ENCODE assay signal across 20 cellular contexts in the genomic region with DNA sequence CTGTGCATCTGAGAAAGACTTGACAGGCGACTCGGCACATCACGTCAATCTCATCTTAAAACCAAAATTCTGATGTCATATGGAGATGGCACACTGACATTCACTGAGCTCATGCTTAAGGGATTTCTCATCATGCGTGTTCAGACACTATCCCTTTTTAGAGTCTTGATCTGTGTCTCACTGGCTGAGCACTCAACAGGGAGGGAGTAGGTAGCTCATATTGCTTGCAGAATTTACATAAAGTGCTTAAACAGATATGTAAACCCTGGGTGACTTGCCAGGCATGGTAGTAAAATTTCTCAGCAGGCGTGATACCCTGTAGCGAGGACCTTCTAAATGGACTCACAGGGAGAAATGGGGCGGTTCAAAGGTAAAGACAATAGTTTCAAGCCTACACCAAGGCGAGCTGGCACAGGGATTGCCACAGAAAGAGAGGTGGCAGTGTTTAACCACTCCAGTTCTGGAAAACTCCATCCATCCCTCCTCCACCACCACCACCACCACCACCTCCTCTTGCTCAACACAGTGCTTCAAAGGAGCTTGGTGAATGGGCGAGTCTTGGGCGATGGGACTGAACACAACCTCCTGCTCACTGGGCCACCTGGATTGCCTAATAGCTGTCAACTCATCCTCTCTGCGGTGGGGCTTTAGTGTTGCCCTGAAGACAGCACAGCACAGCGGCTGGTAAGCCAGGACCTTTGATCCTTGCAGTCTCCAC.
DNase-seq lines count a peak whose midpoint lies in the region; TF ChIP-seq lines count a peak whose summit lies in the region.
"Had no signal": no experiment of that assay in that cellular context is flagged by ENCODE, and none has a peak within 500 bp of the region (broad histone marks: within the 10 kb centered on the region; RNA-seq: fewer than 3 reads in every experiment).

No MANE protein-coding gene starts in this region.

- no peaks in the 10 kb centered on the region for H3K36me3 ChIP-seq in mesendoderm (ENCODE audit: control insufficient read depth, insufficient read depth, low read length)

- no peaks in the 10 kb centered on the region for H3K36me3 Mint-ChIP-seq in chondrocyte (ENCODE audit: low read depth)
- H3K36me3 Mint-ChIP-seq: activated naive CD4-positive, alpha-beta T cell treated with anti-CD3 and anti-CD28 coated beads, Interleukin-2, amount 50 U/mL, for 24 hours; CD8-positive, alpha-beta T cell had no signal

- CTCF ChIA-PET in RWPE1 (lab: Yijun Ruan, JAX), result interaction anchor here (0.5 to 1.3 kb wide), 21 partner anchors 14 to 635 kb away, joined by 3 to 4 read pairs (median 3); no protein-coding TSS in a partner anchor

- H3K27me3 Mint-ChIP-seq in chondrocyte (ENCODE audit: low read depth), result no peaks in the 10 kb centered on the region
- H3K27me3 Mint-ChIP-seq: activated CD4-positive, alpha-beta T cell treated with anti-CD3 and anti-CD28 coated beads, Interleukin-2, amount 10 ng/mL, durations not matched to agents 7 days and 5 days; activated naive CD4-positive, alpha-beta T cell treated with anti-CD3 and anti-CD28 coated beads, Interleukin-2, amount 50 U/mL, for 24 hours; stimulated activated naive CD8-positive, alpha-beta T cell treated with anti-CD3 and anti-CD28 coated beads, Interleukin-15, Interleukin-2, amounts not matched to agents 100 ng/mL and 50 ng/mL, for 24 hours had no signal

- peak; percentile 40 for DNase-seq in NCI-H345 (lab: John Stamatoyannopoulos, UW)
- DNase-seq in NCI-H345 treated with DMSO at 0.1 percent for 48 hours (lab: John Stamatoyannopoulos, UW; ENCODE audit: unreplicated experiment), result no peak
- DNase-seq in M059J (ENCODE audit: low read depth), result peak; percentile 57
- DNase-seq in RWPE1 (ENCODE audit: low spot score), result peak; percentile 49
- peak; percentile 14 for DNase-seq in mesendoderm
- no peak for DNase-seq in activated effector memory CD4-positive, alpha-beta T cell treated with anti-CD3 and anti-CD28 coated beads, Interleukin-2, amount 50 U/mL, for 16 hours
- no peak for DNase-seq in chondrocyte (ENCODE audit: low spot score)
- no peak for DNase-seq in inferior parietal cortex (ENCODE audit: extremely low spot score)
- DNase-seq: activated CD4-positive, alpha-beta T cell treated with anti-CD3 and anti-CD28 coated beads, Interleukin-2, amount 10 ng/mL, durations not matched to agents 7 days and 5 days; body of pancreas; CD8-positive, alpha-beta T cell; dorsolateral prefrontal cortex; head of caudate nucleus; Kasumi-1; kidney; NCI-H1930; stimulated activated CD4-positive, alpha-beta T cell treated with anti-CD3 and anti-CD28 coated beads, Interleukin-15, amount 100 ng/mL, for 24 hours had no signal

- no CpG with 5 or more reads among the region's 12 CpGs for WGBS in mesendoderm (ENCODE audit: extremely low coverage, insufficient coverage, low lambda C conversion rate)

- no peak overlapping the region for H3K4me2 ChIP-seq in mesendoderm (ENCODE audit: low read length)

- H3K23ac ChIP-seq in mesendoderm (ENCODE audit: low read length), result no peak overlapping the region

- H3K27ac ChIP-seq in RWPE1 (peak overlapping the region; percentile 41; the same call in 1 of the 2 replicates), mesendoderm (ENCODE audit: low read depth, low read length) (no peak overlapping the region)
- H3K27ac ChIP-seq: body of pancreas, dorsolateral prefrontal cortex had no signal

- no peak overlapping the region for H3K4me3 Mint-ChIP-seq in chondrocyte (ENCODE audit: unreplicated experiment)
- H3K4me3 Mint-ChIP-seq: activated CD4-positive, alpha-beta T cell treated with anti-CD3 and anti-CD28 coated beads, Interleukin-2, amount 10 ng/mL, durations not matched to agents 7 days and 5 days; activated naive CD4-positive, alpha-beta T cell treated with anti-CD3 and anti-CD28 coated beads, Interleukin-2, amount 50 U/mL, for 24 hours; CD8-positive, alpha-beta T cell; neural crest cell; stimulated activated naive CD8-positive, alpha-beta T cell treated with anti-CD3 and anti-CD28 coated beads, Interleukin-15, Interleukin-2, amounts not matched to agents 100 ng/mL and 50 ng/mL, for 24 hours had no signal

- H3K4me1 Mint-ChIP-seq in chondrocyte (ENCODE audit: low read depth), result no peaks in the 10 kb centered on the region
- H3K4me1 Mint-ChIP-seq: activated CD4-positive, alpha-beta T cell treated with anti-CD3 and anti-CD28 coated beads, Interleukin-2, amount 10 ng/mL, durations not matched to agents 7 days and 5 days; activated naive CD4-positive, alpha-beta T cell treated with anti-CD3 and anti-CD28 coated beads, Interleukin-2, amount 50 U/mL, for 24 hours; neural crest cell had no signal

- peaks cover 3% of the 10 kb centered on the region for H3K4me1 ChIP-seq in mesendoderm (ENCODE audit: control insufficient read depth, low read depth, low read length)
- H3K4me1 ChIP-seq: body of pancreas had no signal

- H3K9ac ChIP-seq in mesendoderm (ENCODE audit: low read length), result no peak overlapping the region

- TF ChIP-seq CTCF in RWPE1 (conservative IDR thresholded peaks at IDR 0.05; ENCODE audit: low read depth) (no peak), chondrocyte (IDR thresholded peaks at IDR 0.05) (no peak)

- no peak overlapping the region for H2BK120ac ChIP-seq in mesendoderm (ENCODE audit: low read depth, low read length)

- H3K4ac ChIP-seq in mesendoderm (ENCODE audit: low read depth, low read length), result no peak overlapping the region

- no peak overlapping the region for H4K5ac ChIP-seq in mesendoderm (ENCODE audit: low read length)

- H3K9me3 Mint-ChIP-seq in chondrocyte (ENCODE audit: low read depth), result no peaks in the 10 kb centered on the region
- H3K9me3 Mint-ChIP-seq: activated CD4-positive, alpha-beta T cell treated with anti-CD3 and anti-CD28 coated beads, Interleukin-2, amount 10 ng/mL, durations not matched to agents 7 days and 5 days; activated naive CD4-positive, alpha-beta T cell treated with anti-CD3 and anti-CD28 coated beads, Interleukin-2, amount 50 U/mL, for 24 hours; CD8-positive, alpha-beta T cell; neural crest cell; stimulated activated naive CD8-positive, alpha-beta T cell treated with anti-CD3 and anti-CD28 coated beads, Interleukin-15, Interleukin-2, amounts not matched to agents 100 ng/mL and 50 ng/mL, for 24 hours had no signal

- H3K4me3 ChIP-seq in mesendoderm (ENCODE audit: low read length), result no peak overlapping the region
- H3K4me3 ChIP-seq: body of pancreas, dorsolateral prefrontal cortex had no signal

- no peaks in the 10 kb centered on the region for H3K27me3 ChIP-seq in mesendoderm (ENCODE audit: insufficient read depth, low read length, poor library complexity)
- H3K27me3 ChIP-seq: body of pancreas had no signal

- no peak overlapping the region for H3K27ac Mint-ChIP-seq in chondrocyte (ENCODE audit: unreplicated experiment)
- H3K27ac Mint-ChIP-seq: activated CD4-positive, alpha-beta T cell treated with anti-CD3 and anti-CD28 coated beads, Interleukin-2, amount 10 ng/mL, durations not matched to agents 7 days and 5 days; activated naive CD4-positive, alpha-beta T cell treated with anti-CD3 and anti-CD28 coated beads, Interleukin-2, amount 50 U/mL, for 24 hours; CD8-positive, alpha-beta T cell; stimulated activated naive CD8-positive, alpha-beta T cell treated with anti-CD3 and anti-CD28 coated beads, Interleukin-15, Interleukin-2, amounts not matched to agents 100 ng/mL and 50 ng/mL, for 24 hours had no signal

- H3K18ac ChIP-seq in mesendoderm (ENCODE audit: low read length), result no peak overlapping the region

- no peak overlapping the region for H2BK15ac ChIP-seq in mesendoderm (replicated peaks; ENCODE audit: low read depth)

- no peak overlapping the region for H3K56ac ChIP-seq in mesendoderm (ENCODE audit: low read length)

- no peak overlapping the region for H2BK5ac ChIP-seq in mesendoderm (ENCODE audit: low read length)

- H3K79me1 ChIP-seq in mesendoderm (ENCODE audit: low read length), result no peaks in the 10 kb centered on the region

- H3K79me2 ChIP-seq in mesendoderm (ENCODE audit: control insufficient read depth, insufficient read depth, low read length), result no peaks in the 10 kb centered on the region

- no peak overlapping the region for H4K8ac ChIP-seq in mesendoderm (ENCODE audit: low read depth, low read length)

- H2AK5ac ChIP-seq in mesendoderm (ENCODE audit: low read length), result no peak overlapping the region

- POLR2A ChIA-PET in RWPE1 (lab: Yijun Ruan, JAX; ENCODE audit: low non-redundant PET), result interaction anchor here (0.6 to 1.1 kb wide), 5 partner anchors 232 to 342 kb away, joined by 4 to 13 read pairs (median 8); a partner anchor contains a TSS

Comparison
In these comparisons a context has a peak if more than half of its experiments do, and no peak if none do; other contexts are left out.
1. DNase-seq: peak in NCI-H345 (single experiment), M059J (single experiment), RWPE1 (single experiment) and mesendoderm (single experiment); none in NCI-H345 treated with DMSO at 0.1 percent for 48 hours (single experiment), activated effector memory CD4-positive, alpha-beta T cell treated with anti-CD3 and anti-CD28 coated beads, Interleukin-2, amount 50 U/mL, for 16 hours (single experiment), chondrocyte (single experiment) and inferior parietal cortex (single experiment).